In genomic region chr11:56783448-56784041, GRCh38 we compare ENCODE assay signal across 9 cellular contexts. TPM values are rescaled to one million over a fixed set of nuclear protein-coding genes. Genes with fewer than 3 reads are reported as not detected.
DNase-seq lines count a peak whose midpoint lies in the region; ATAC-seq, FAIRE-seq and TF ChIP-seq lines count a peak whose summit lies in the region.
"Had no signal": no experiment of that assay in that cellular context is flagged by ENCODE, and none has a peak within 500 bp of the region (broad histone marks: within the 10 kb centered on the region; RNA-seq: fewer than 3 reads in every experiment).

No MANE protein-coding gene starts in this region.

- H3K36me3 ChIP-seq in IMR-90 (ENCODE audit: control insufficient read depth, insufficient read depth, low read length) (no peaks in the 10 kb centered on the region), pancreas (no peaks in the 10 kb centered on the region)

- H4K91ac ChIP-seq in IMR-90 (ENCODE audit: insufficient read depth, low read depth, low read length) = no peak overlapping the region

- POLR2A ChIA-PET in IMR-90 (lab: Charles Lee; ENCODE audit: unreplicated experiment) = no interaction called here

- in situ Hi-C loops in IMR-90 (cut with MboI; ENCODE audit: low sequenced_read_pairs) = no loop called here

- no peak overlapping the region for H2BK15ac ChIP-seq in IMR-90 (ENCODE audit: low read depth, low read length)

- no peak for TF ChIP-seq POLR2A in IMR-90 (IDR thresholded peaks at IDR 0.05; ENCODE audit: low read depth, low read length)

- H2AK9ac ChIP-seq in IMR-90 (replicated peaks; ENCODE audit: low read depth, low read length, poor library complexity) = no peak overlapping the region

- H4K5ac ChIP-seq in IMR-90 (ENCODE audit: low read depth, low read length) = no peak overlapping the region

- no peak overlapping the region for H3K9ac ChIP-seq in IMR-90 (ENCODE audit: low read depth, low read length)

- H3K4me1 ChIP-seq in IMR-90 (ENCODE audit: control insufficient read depth, insufficient read depth, low read length) (no peaks in the 10 kb centered on the region), pancreas (no peaks in the 10 kb centered on the region)

- CTCF ChIA-PET in IMR-90 (lab: Yijun Ruan, JAX) = interaction anchor here (1.3 kb wide), 1 partner anchor 11 kb away, joined by 4 read pairs; no protein-coding TSS in a partner anchor

- no peak overlapping the region for H2BK20ac ChIP-seq in IMR-90 (ENCODE audit: low read depth, low read length)

- H3K79me1 ChIP-seq in IMR-90 (ENCODE audit: low read depth in 1 of 2, low read length in 2 of 2) = no peaks in the 10 kb centered on the region

- peak; percentile 53 for TF ChIP-seq RAD21 in IMR-90 (IDR thresholded peaks at IDR 0.05; ENCODE audit: low read length)

- TF ChIP-seq CTCF in IMR-90 (conservative IDR thresholded peaks at IDR 0.05; ENCODE audit: low read depth, low read length) (peak; percentile 58), epithelial cell of proximal tubule (conservative IDR thresholded peaks at IDR 0.05; ENCODE audit: low read depth, low read length) (peak; percentile 61), pancreas (IDR thresholded peaks at IDR 0.05) (peak; percentile 26 to 63 (median 50))

- H2BK5ac ChIP-seq in IMR-90 (ENCODE audit: low read depth, low read length, poor library complexity, severe bottlenecking) = no peak overlapping the region

- H4K8ac ChIP-seq in IMR-90 (ENCODE audit: low read depth in 2 of 2, low read length in 2 of 2) = no peak overlapping the region

- no peak overlapping the region for H2AFZ ChIP-seq in IMR-90 (replicated peaks; ENCODE audit: low read length, poor library complexity)

- intact Hi-C loops in IMR-90 (cut with micrococcal nuclease) (no loop called here), pancreas (cut with DNase I) (loop anchor here in 1 of 3 donors (10.0 kb wide), 1 partner anchor 839 kb away; no protein-coding TSS in a partner anchor)

- H3K9me1 ChIP-seq in IMR-90 (ENCODE audit: insufficient read depth, low read length) = no peaks in the 10 kb centered on the region

- H3K27me3 ChIP-seq in IMR-90 (ENCODE audit: control insufficient read depth, insufficient read depth, low read length) (no peaks in the 10 kb centered on the region), pancreas (no peaks in the 10 kb centered on the region)

- ATAC-seq in IMR-90 (ENCODE audit: low read depth) = no peak
- peak in 3 of 4 donors; percentile 52 to 65 (median 52) for ATAC-seq in pancreas
- ATAC-seq in GM18519 (IDR thresholded peaks at IDR 0.05; ENCODE audit: low FRiP score, unreplicated experiment) = no peak

- dilution Hi-C loops in IMR-90 (cut with HindIII; ENCODE audit: low sequenced_read_pairs, unreplicated experiment) = no loop called here

- BruUV-seq in IMR-90 (replicated peaks; lab: Mats Ljungman, UMichigan) = no TSS peak

- no CpG with 5 or more reads among the region's 6 CpGs for WGBS in IMR-90 (ENCODE audit: extremely low coverage in 2 of 2, insufficient read length in 1 of 2), 2 experiments
- WGBS in pancreas, 2 donors = 3 to 4% methylated on average over 6 of the region's 6 CpGs

- H2AK5ac ChIP-seq in IMR-90 (ENCODE audit: low read depth, low read length) = no peak overlapping the region

- H3K18ac ChIP-seq in IMR-90 (ENCODE audit: low read depth, low read length) = no peak overlapping the region

- no peak overlapping the region for H3K14ac ChIP-seq in IMR-90 (replicated peaks; ENCODE audit: low read depth, low read length)

- H3K4me3 ChIP-seq in IMR-90 (ENCODE audit: insufficient read depth, low read depth, low read length) (no peak overlapping the region), epithelial cell of proximal tubule (ENCODE audit: low read depth, low read length) (no peak overlapping the region), pancreas (no peak overlapping the region)

- DNase-seq in DMS 273 (lab: John Stamatoyannopoulos, UW; ENCODE audit: unreplicated experiment) (peak; percentile 68), DMS 273 treated with DMSO at 0.1 percent for 48 hours (lab: John Stamatoyannopoulos, UW) (no peak), IMR-90 (peak; percentile 54), RKO (ENCODE audit: low spot score) (peak; percentile 71), epithelial cell of proximal tubule (ENCODE audit: low read depth) (peak; percentile 35), pancreas (peak in 1 of 6 donors; percentile 7)
- no peak for DNase-seq in activated CD8-positive, alpha-beta memory T cell treated with anti-CD3 and anti-CD28 coated beads, Interleukin-2, amount 50 U/mL, for 48 hours
- DNase-seq: activated naive CD8-positive, alpha-beta T cell treated with anti-CD3 and anti-CD28 coated beads, Interleukin-2, amount 10 ng/mL, durations not matched to agents 7 days and 5 days had no signal

- H4K20me1 ChIP-seq in IMR-90 (ENCODE audit: insufficient read depth, low read length) = no peaks in the 10 kb centered on the region

- H3K9me3 ChIP-seq in IMR-90 (ENCODE audit: control insufficient read depth, insufficient read depth, low read length) (no peaks in the 10 kb centered on the region), pancreas (no peaks in the 10 kb centered on the region)

- FAIRE-seq in pancreas (lab: Jason Lieb, UNC) = peak; percentile 92

- no peak overlapping the region for H2BK120ac ChIP-seq in IMR-90 (ENCODE audit: low read depth, low read length)

- H3K56ac ChIP-seq in IMR-90 (ENCODE audit: extremely low read depth, insufficient read depth, low read length) = no peak overlapping the region

- H3K4ac ChIP-seq in IMR-90 (ENCODE audit: low read depth, low read length) = no peak overlapping the region

- no peak overlapping the region for H3K23ac ChIP-seq in IMR-90 (ENCODE audit: low read depth, low read length)

- H3K4me2 ChIP-seq in IMR-90 (ENCODE audit: low read depth, low read length) = peak overlapping the region; percentile 67; the same call in 1 of the 2 replicates

- no peak overlapping the region for H3K27ac ChIP-seq in IMR-90 (ENCODE audit: insufficient read depth, low read length)
- no peak overlapping the region for H3K27ac ChIP-seq in pancreas

TF ChIP-seq in IMR-90, 13 proteins besides CTCF, POLR2A, EP300 and RAD21:
- peak; percentile 31; the same call in 1 of the 2 replicates for TF ChIP-seq SMC3 (IDR thresholded peaks at IDR 0.05; ENCODE audit: low read depth, low read length)
- no peak for TF ChIP-seq MAFK (IDR thresholded peaks at IDR 0.05; ENCODE audit: low read depth, low read length)
TF ChIP-seq in IMR-90: peak in this region for 1.

RNA-seq across cellular contexts. Expression of gene OR9G4, which starts 35.0 kb away (rescaled TPM):
- not detected in 2 replicates for total RNA-seq in IMR-90 (2012; rRNA removed)
- polyA plus RNA-seq in IMR-90 (2012; rRNA removed) = not detected in 2 replicates
- polyA plus RNA-seq in IMR-90 (2012; cell fraction: cytosol; rRNA removed) = not detected in 2 replicates
- polyA plus RNA-seq in IMR-90 (2012; cell fraction: nucleus; rRNA removed; ENCODE audit: low replicate concordance) = not detected in 2 replicates
- not detected in 2 replicates for total RNA-seq in epithelial cell of proximal tubule
- not detected for total RNA-seq in pancreas
- not detected for polyA plus RNA-seq in pancreas
- total RNA-seq: activated naive CD8-positive, alpha-beta T cell treated with anti-CD3 and anti-CD28 coated beads, Interleukin-2, amount 10 ng/mL, durations not matched to agents 7 days and 5 days had no signal

Comparison
In these comparisons a context has a peak if more than half of its experiments do, and no peak if none do; other contexts are left out.
1. DNase-seq: peak in DMS 273 (single experiment), IMR-90 (single experiment), RKO (single experiment) and epithelial cell of proximal tubule (single experiment); none in DMS 273 treated with DMSO at 0.1 percent for 48 hours (single experiment) and activated CD8-positive, alpha-beta memory T cell treated with anti-CD3 and anti-CD28 coated beads, Interleukin-2, amount 50 U/mL, for 48 hours (single experiment).
2. ATAC-seq: peak in pancreas (3 of 4); none in IMR-90 (single experiment) and GM18519 (single experiment).
3. Peak in every context shown above with its lines, with median percentiles within 50 percentile points of each other: CTCF ChIP-seq.